In genomic region chr1:40421348-40421693, GRCh38 we compare ENCODE assay signal across 14 cellular contexts. TPM values are rescaled to one million over a fixed set of nuclear protein-coding genes. Genes with fewer than 3 reads are reported as not detected.
DNase-seq lines count a peak whose midpoint lies in the region; ATAC-seq and TF ChIP-seq lines count a peak whose summit lies in the region.
"Had no signal": no experiment of that assay in that cellular context is flagged by ENCODE, and none has a peak within 500 bp of the region (broad histone marks: within the 10 kb centered on the region; RNA-seq: fewer than 3 reads in every experiment).

No MANE protein-coding gene starts in this region.

- H3K4me3 Mint-ChIP-seq in GM23338 (no peak overlapping the region), progenitor cell of endocrine pancreas (ENCODE audit: low read depth) (no peak overlapping the region), Caco-2 (ENCODE audit: unreplicated experiment) (no peak overlapping the region)
- H3K4me3 Mint-ChIP-seq in activated T-helper 17 cell treated with anti-CD3 and anti-CD28 coated beads, Interleukin-2, amount 50 U/mL, for 72 hours, result no peak overlapping the region
- H3K4me3 Mint-ChIP-seq: H9 had no signal

- POLR2A ChIA-PET in Caco-2 (lab: Charles Lee), result interaction anchor here (0.5 to 0.6 kb wide), 2 partner anchors 66 to 180 kb away, joined by 3 to 12 read pairs; no protein-coding TSS in a partner anchor

- no peak overlapping the region for H3K4me3 ChIP-seq in GM23338
- H3K4me3 ChIP-seq in Caco-2 (ENCODE audit: low read depth, low read length), result no peak overlapping the region

- peaks cover 2% of the 10 kb centered on the region for H3K27me3 Mint-ChIP-seq in GM23338 (ENCODE audit: insufficient read depth, low read depth, poor library complexity)
- no peaks in the 10 kb centered on the region for H3K27me3 Mint-ChIP-seq in progenitor cell of endocrine pancreas
- no peaks in the 10 kb centered on the region for H3K27me3 Mint-ChIP-seq in activated T-helper 17 cell treated with anti-CD3 and anti-CD28 coated beads, Interleukin-2, amount 50 U/mL, for 72 hours
- H3K27me3 Mint-ChIP-seq in Caco-2 (ENCODE audit: insufficient read depth, unreplicated experiment), result no peaks in the 10 kb centered on the region

- intact Hi-C loops in Caco-2 (cut with micrococcal nuclease; ENCODE audit: unreplicated experiment), result no loop called here

- DNase-seq in GM23338 (ENCODE audit: low spot score) (no peak), NOMO-1 treated with DMSO at 0.1 percent for 48 hours (lab: John Stamatoyannopoulos, UW; ENCODE audit: unreplicated experiment) (peak; percentile 72), globus pallidus (ENCODE audit: low spot score) (peak; percentile 60), progenitor cell of endocrine pancreas (ENCODE audit: low spot score, unreplicated experiment) (no peak), epidermal melanocyte (ENCODE audit: insufficient read length, low spot score) (no peak), Caco-2 (no peak)
- DNase-seq: Calu3, H9, left ventricle myocardium superior, NCI-H446 treated with DMSO at 0.1 percent for 48 hours, WERI-Rb-1 had no signal

- no TSS peak for BruUV-seq in Caco-2 (replicated peaks; lab: Mats Ljungman, UMichigan)

- no peaks in the 10 kb centered on the region for H3F3A ChIP-seq in GM23338 (replicated peaks; ENCODE audit: low read depth)

- H3K27me3 ChIP-seq in GM23338 (ENCODE audit: insufficient read depth) (no peaks in the 10 kb centered on the region), Caco-2 (replicated peaks; ENCODE audit: control insufficient read depth, insufficient read depth, low read length) (no peaks in the 10 kb centered on the region)

- no peaks in the 10 kb centered on the region for H3K36me3 Mint-ChIP-seq in GM23338 (ENCODE audit: low read depth)
- H3K36me3 Mint-ChIP-seq in progenitor cell of endocrine pancreas (ENCODE audit: insufficient read depth), result peaks cover 21% of the 10 kb centered on the region
- peaks cover 97% of the 10 kb centered on the region for H3K36me3 Mint-ChIP-seq in activated T-helper 17 cell treated with anti-CD3 and anti-CD28 coated beads, Interleukin-2, amount 50 U/mL, for 72 hours (ENCODE audit: low read depth)
- peaks cover 6% of the 10 kb centered on the region for H3K36me3 Mint-ChIP-seq in Caco-2 (ENCODE audit: insufficient read depth, unreplicated experiment)

- ATAC-seq in GM23338 (peak; percentile 56), HG03108 (IDR thresholded peaks at IDR 0.05; ENCODE audit: unreplicated experiment) (no peak)
- no peak for ATAC-seq in activated T-helper 17 cell treated with anti-CD3 and anti-CD28 coated beads, Interleukin-2, amount 50 U/mL, for 72 hours (replicated peaks)
- ATAC-seq: esophagus mucosa, left ventricle myocardium superior had no signal

- no peak overlapping the region for H3K27ac ChIP-seq in GM23338 (ENCODE audit: low read depth)
- H3K27ac ChIP-seq: WERI-Rb-1 had no signal

- H3K9me2 ChIP-seq in GM23338 (ENCODE audit: insufficient read depth), result no peaks in the 10 kb centered on the region

- no peaks in the 10 kb centered on the region for H3K79me2 ChIP-seq in GM23338 (replicated peaks; ENCODE audit: insufficient read depth)

- TF ChIP-seq CTCF in GM23338 (conservative IDR thresholded peaks at IDR 0.05; ENCODE audit: low read depth in 2 of 2), result no peak
- no peak for TF ChIP-seq CTCF in progenitor cell of endocrine pancreas (IDR thresholded peaks at IDR 0.05; ENCODE audit: unreplicated experiment)
- no peak for TF ChIP-seq CTCF in Caco-2 (IDR thresholded peaks at IDR 0.05; ENCODE audit: insufficient read depth in 1 of 2, low read depth in 1 of 2, low read length in 1 of 2, severe bottlenecking in 1 of 2, unreplicated experiment in 1 of 2)

- no peaks in the 10 kb centered on the region for H4K20me1 ChIP-seq in GM23338 (replicated peaks; ENCODE audit: insufficient read depth)

- H3K4me1 Mint-ChIP-seq in GM23338 (peaks cover 4% of the 10 kb centered on the region), progenitor cell of endocrine pancreas (ENCODE audit: low read depth) (peaks cover 18% of the 10 kb centered on the region), Caco-2 (ENCODE audit: low read depth, unreplicated experiment) (no peaks in the 10 kb centered on the region)
- H3K4me1 Mint-ChIP-seq in activated T-helper 17 cell treated with anti-CD3 and anti-CD28 coated beads, Interleukin-2, amount 50 U/mL, for 72 hours, result peaks cover 14% of the 10 kb centered on the region

- no peak overlapping the region for H2AFZ ChIP-seq in GM23338

- H3K9me3 Mint-ChIP-seq in GM23338, result no peaks in the 10 kb centered on the region
- H3K9me3 Mint-ChIP-seq in progenitor cell of endocrine pancreas (ENCODE audit: low read depth), result no peaks in the 10 kb centered on the region
- H3K9me3 Mint-ChIP-seq in activated T-helper 17 cell treated with anti-CD3 and anti-CD28 coated beads, Interleukin-2, amount 50 U/mL, for 72 hours, result no peaks in the 10 kb centered on the region
- H3K9me3 Mint-ChIP-seq in Caco-2 (ENCODE audit: unreplicated experiment), result no peaks in the 10 kb centered on the region
- H3K9me3 Mint-ChIP-seq: H9 had no signal

- H3K9me3 ChIP-seq in Caco-2, result no peaks in the 10 kb centered on the region

- no peaks in the 10 kb centered on the region for H3K36me3 ChIP-seq in GM23338 (ENCODE audit: insufficient read depth)
- H3K36me3 ChIP-seq in Caco-2 (ENCODE audit: control insufficient read depth, insufficient read depth, low read length), result no peaks in the 10 kb centered on the region

- CTCF ChIA-PET in Caco-2 (lab: Charles Lee), result no interaction called here

- H3K27ac Mint-ChIP-seq in GM23338 (no peak overlapping the region), progenitor cell of endocrine pancreas (peak overlapping the region; percentile 29), Caco-2 (ENCODE audit: unreplicated experiment) (no peak overlapping the region)
- no peak overlapping the region for H3K27ac Mint-ChIP-seq in activated T-helper 17 cell treated with anti-CD3 and anti-CD28 coated beads, Interleukin-2, amount 50 U/mL, for 72 hours
- H3K27ac Mint-ChIP-seq: H9 had no signal

- H3K4me1 ChIP-seq in GM23338 (ENCODE audit: insufficient read depth) (no peaks in the 10 kb centered on the region), Caco-2 (no peaks in the 10 kb centered on the region)

- H3K4me2 ChIP-seq in GM23338, result no peak overlapping the region

TF ChIP-seq in GM23338, 12 proteins besides CTCF, POLR2A, EP300 and RAD21 (continues in another document):
- TF ChIP-seq EZH2 (IDR thresholded peaks at IDR 0.05; ENCODE audit: low read depth, unreplicated experiment) (no peak), JUNB (IDR thresholded peaks at IDR 0.05; ENCODE audit: unreplicated experiment) (no peak), REST (IDR thresholded peaks at IDR 0.05; ENCODE audit: unreplicated experiment) (no peak)

RNA-seq across cellular contexts. Expression of gene ZFP69B, which starts 29.0 kb away (rescaled TPM):
- 10.0 and 10.8 TPM in 2 replicates for total RNA-seq in GM23338 (2014; rRNA removed; shearing (Covaris generic))
- 4.6 and 5.2 TPM in 2 replicates for polyA plus RNA-seq in GM23338 (2016; fragmentation: Nextera tagmentation; extraction: Ambion mirVana)
- total RNA-seq in progenitor cell of endocrine pancreas (10.5 and 11.1 TPM in 2 replicates), Caco-2 (2022) (1.2 TPM in 2 replicates)
- total RNA-seq in activated T-helper 17 cell treated with anti-CD3 and anti-CD28 coated beads, Interleukin-2, amount 50 U/mL, for 72 hours, result 1 to 10 TPM; 2.8 to 3.3 TPM

RNA-seq across cellular contexts. Expression of gene SMAP2, which starts 47.8 kb away (rescaled TPM):
- 2.5 and 4.8 TPM in 2 replicates for total RNA-seq in GM23338 (2014; rRNA removed; shearing (Covaris generic))
- polyA plus RNA-seq in GM23338 (2016; fragmentation: Nextera tagmentation; extraction: Ambion mirVana), result 2.9 and 3.0 TPM in 2 replicates
- total RNA-seq in progenitor cell of endocrine pancreas, result 27.1 and 30.3 TPM in 2 replicates
- 100 to 1,000 TPM; 219 to 280 TPM for total RNA-seq in activated T-helper 17 cell treated with anti-CD3 and anti-CD28 coated beads, Interleukin-2, amount 50 U/mL, for 72 hours
- total RNA-seq in Caco-2 (2022), result 6.8 and 7.5 TPM in 2 replicates

RNA-seq across cellular contexts. Expression of gene ZFP69, which starts 55.8 kb away (rescaled TPM):
- total RNA-seq in GM23338 (2014; rRNA removed; shearing (Covaris generic)), result 4.6 and 8.2 TPM in 2 replicates
- 2.7 and 5.1 TPM in 2 replicates for polyA plus RNA-seq in GM23338 (2016; fragmentation: Nextera tagmentation; extraction: Ambion mirVana)
- total RNA-seq in progenitor cell of endocrine pancreas, result 4.6 and 5.2 TPM in 2 replicates
- total RNA-seq in activated T-helper 17 cell treated with anti-CD3 and anti-CD28 coated beads, Interleukin-2, amount 50 U/mL, for 72 hours, result 1 to 10 TPM; 1.9 to 3.4 TPM
- 2.5 and 2.6 TPM in 2 replicates for total RNA-seq in Caco-2 (2022)

Comparison
In these comparisons a context has a peak if more than half of its experiments do, and no peak if none do; other contexts are left out.
1. DNase-seq: peak in NOMO-1 treated with DMSO at 0.1 percent for 48 hours (single experiment) and globus pallidus (single experiment); none in GM23338 (single experiment), progenitor cell of endocrine pancreas (single experiment), epidermal melanocyte (single experiment) and Caco-2 (0 of 2).